8 cellular contexts compared by ENCODE assay signal in genomic region chr4:13548984-13549546, GRCh38. TPM values are rescaled to one million over a fixed set of nuclear protein-coding genes. Genes with fewer than 3 reads are reported as not detected.
DNase-seq lines count a peak whose midpoint lies in the region; ATAC-seq and TF ChIP-seq lines count a peak whose summit lies in the region.

No MANE protein-coding gene starts in this region.

- no peak overlapping the region for H2BK15ac ChIP-seq in neuronal stem cell (ENCODE audit: low read length)

- peaks cover 18% of the 10 kb centered on the region for H3K36me3 Mint-ChIP-seq in activated T-helper 17 cell treated with anti-CD3 and anti-CD28 coated beads, Interleukin-2, amount 50 U/mL, for 72 hours (ENCODE audit: low read depth)

- H3K23ac ChIP-seq in neuronal stem cell (ENCODE audit: low read depth, low read length, poor library complexity), result no peak overlapping the region

- H3K14ac ChIP-seq in neuronal stem cell (ENCODE audit: low read length), result no peak overlapping the region

- peaks cover 15 to 36% (median 16%) of the 10 kb centered on the region in 3 experiments for H3K27me3 ChIP-seq in neuronal stem cell (ENCODE audit: control insufficient read depth in 3 of 3, insufficient read depth in 3 of 3, low read depth in 1 of 3, low read length in 3 of 3)
- peaks cover 20 to 44% (median 34%) of the 10 kb centered on the region in 5 donors for H3K27me3 ChIP-seq in subcutaneous abdominal adipose tissue (ENCODE audit: control insufficient read depth in 5 of 5, insufficient read depth in 4 of 5, low read length in 5 of 5)

- H3K27ac ChIP-seq in neuronal stem cell (replicated peaks; ENCODE audit: low read length), result no peak overlapping the region
- H3K27ac ChIP-seq in subcutaneous abdominal adipose tissue (ENCODE audit: low read depth, low read length), result no peak overlapping the region

- H3K9ac ChIP-seq in neuronal stem cell (ENCODE audit: low read depth, low read length, poor library complexity) (no peak overlapping the region), subcutaneous abdominal adipose tissue (ENCODE audit: low read length in 5 of 5) (peak overlapping the region in 1 of 5 donors; percentile 35)

- H2AK5ac ChIP-seq in neuronal stem cell (ENCODE audit: low read depth, low read length), result no peak overlapping the region

- TF ChIP-seq CTCF in fibroblast of villous mesenchyme (IDR thresholded peaks at IDR 0.05; ENCODE audit: insufficient read depth, low read depth, low read length), result peak; percentile 88

- no peak overlapping the region for H4K91ac ChIP-seq in neuronal stem cell (ENCODE audit: low read depth, low read length, poor library complexity)

- H2BK120ac ChIP-seq in neuronal stem cell (ENCODE audit: low read depth, low read length), result no peak overlapping the region

- no peaks in the 10 kb centered on the region for H3K79me1 ChIP-seq in neuronal stem cell (ENCODE audit: low read depth, low read length)

- H3K18ac ChIP-seq in neuronal stem cell (ENCODE audit: low read length), result peak overlapping the region; percentile 16

- H3K4me3 Mint-ChIP-seq in activated T-helper 17 cell treated with anti-CD3 and anti-CD28 coated beads, Interleukin-2, amount 50 U/mL, for 72 hours, result peak overlapping the region; percentile 69

- no peak overlapping the region for H3K4ac ChIP-seq in neuronal stem cell (ENCODE audit: low read length)

- H3K27ac Mint-ChIP-seq in activated T-helper 17 cell treated with anti-CD3 and anti-CD28 coated beads, Interleukin-2, amount 50 U/mL, for 72 hours, result no peak overlapping the region

- WGBS in neuronal stem cell (ENCODE audit: extremely low coverage in 2 of 2, insufficient read length in 2 of 2, insufficient replicate concordance in 1 of 2), 2 donors, result no CpG with 5 or more reads among the region's 21 CpGs

- peak overlapping the region; percentile 64 for H3K4me3 ChIP-seq in fibroblast of villous mesenchyme (ENCODE audit: low read depth, low read length)
- H3K4me3 ChIP-seq in neuronal stem cell (ENCODE audit: low read length in 2 of 2), result peak overlapping the region; percentile 56 to 62
- peak overlapping the region; percentile 30 to 66 (median 52) for H3K4me3 ChIP-seq in subcutaneous abdominal adipose tissue (ENCODE audit: low read depth in 1 of 5, low read length in 5 of 5)

- H3K9me3 Mint-ChIP-seq in activated T-helper 17 cell treated with anti-CD3 and anti-CD28 coated beads, Interleukin-2, amount 50 U/mL, for 72 hours, result no peaks in the 10 kb centered on the region

- H3K36me3 ChIP-seq in neuronal stem cell (replicated peaks in 1 of 2; ENCODE audit: control insufficient read depth in 2 of 2, insufficient read depth in 2 of 2, low read length in 2 of 2), result no peaks in the 10 kb centered on the region
- H3K36me3 ChIP-seq in subcutaneous abdominal adipose tissue (ENCODE audit: control insufficient read depth in 5 of 5, insufficient read depth in 5 of 5, low read length in 5 of 5), result no peaks in the 10 kb centered on the region

- peaks cover 18% of the 10 kb centered on the region for H3K4me1 Mint-ChIP-seq in activated T-helper 17 cell treated with anti-CD3 and anti-CD28 coated beads, Interleukin-2, amount 50 U/mL, for 72 hours

- no peak overlapping the region for H2BK12ac ChIP-seq in neuronal stem cell (ENCODE audit: low read length)

- H4K8ac ChIP-seq in neuronal stem cell (ENCODE audit: low read depth, low read length), result no peak overlapping the region

- H3K4me1 ChIP-seq in neuronal stem cell (ENCODE audit: control insufficient read depth in 2 of 2, insufficient read depth in 1 of 2, low read depth in 1 of 2, low read length in 2 of 2), result peaks cover 2 to 4% of the 10 kb centered on the region in 2 donors
- peaks cover 0 to 32% (median 30%) of the 10 kb centered on the region in 5 donors for H3K4me1 ChIP-seq in subcutaneous abdominal adipose tissue (ENCODE audit: control insufficient read depth in 5 of 5, insufficient read depth in 5 of 5, low read length in 5 of 5)

- H2AFZ ChIP-seq in neuronal stem cell (ENCODE audit: low read length), result peak overlapping the region; percentile 96

- H3K27me3 Mint-ChIP-seq in activated T-helper 17 cell treated with anti-CD3 and anti-CD28 coated beads, Interleukin-2, amount 50 U/mL, for 72 hours, result peaks cover 61% of the 10 kb centered on the region

- no peak overlapping the region for H2BK5ac ChIP-seq in neuronal stem cell (ENCODE audit: low read length)

- peaks cover 0 to 14% of the 10 kb centered on the region in 2 donors for H3K9me3 ChIP-seq in neuronal stem cell (replicated peaks in 1 of 2; ENCODE audit: control insufficient read depth in 2 of 2, insufficient read depth in 1 of 2, low read depth in 1 of 2, low read length in 2 of 2)
- no peaks in the 10 kb centered on the region for H3K9me3 ChIP-seq in subcutaneous abdominal adipose tissue (ENCODE audit: control insufficient read depth in 5 of 5, low read length in 5 of 5)

- peak; percentile 76 for ATAC-seq in activated T-helper 17 cell treated with anti-CD3 and anti-CD28 coated beads, Interleukin-2, amount 50 U/mL, for 72 hours (replicated peaks)

- H3K4me2 ChIP-seq in neuronal stem cell (ENCODE audit: insufficient read depth, low read length, poor library complexity, severe bottlenecking), result peak overlapping the region; percentile 65

- DNase-seq in EH (ENCODE audit: low read depth) (peak; percentile 76), GOT3 (lab: John Stamatoyannopoulos, UW) (peak; percentile 29), Kasumi-1 (lab: John Stamatoyannopoulos, UW) (peak; percentile 93 to 94), RPMI8226 (peak; percentile 83), fibroblast of villous mesenchyme (ENCODE audit: low read depth) (peak; percentile 82), neuronal stem cell (ENCODE audit: low spot score) (peak; percentile 90)

RNA-seq across cellular contexts. Expression of gene NKX3-2, which starts 4.8 kb away (rescaled TPM):
- total RNA-seq in activated T-helper 17 cell treated with anti-CD3 and anti-CD28 coated beads, Interleukin-2, amount 50 U/mL, for 72 hours, result not detected
- total RNA-seq in fibroblast of villous mesenchyme, result under 0.01 and 0.32 TPM in 2 replicates
- 0.04 TPM for polyA plus RNA-seq in neuronal stem cell (2013, experiment 1 of 2)
- polyA plus RNA-seq in neuronal stem cell (2013, experiment 2 of 2), result 0.04 TPM

Comparison
In these comparisons a context has a peak if more than half of its experiments do, and no peak if none do; other contexts are left out.
1. DNase-seq: peak in every context shown above with its lines; median percentile 94 in Kasumi-1; 90 in neuronal stem cell; 83 in RPMI8226; 82 in fibroblast of villous mesenchyme; 76 in EH; 29 in GOT3.